In genomic region chr10:79070091-79070610, GRCh38 we compare ENCODE assay signal across 8 cellular contexts. TPM values are rescaled to one million over a fixed set of nuclear protein-coding genes. Genes with fewer than 3 reads are reported as not detected.
A peak's percentile ranks its signal among the peaks of the same experiment; 100 is the strongest.
DNase-seq lines count a peak whose midpoint lies in the region; ATAC-seq and TF ChIP-seq lines count a peak whose summit lies in the region.

No MANE protein-coding gene starts in this region.

- peaks cover 20% of the 10 kb centered on the region for H3K27me3 Mint-ChIP-seq in activated CD8-positive, alpha-beta memory T cell treated with anti-CD3 and anti-CD28 coated beads, Interleukin-2, amount 10 ng/mL, durations not matched to agents 7 days and 5 days
- H3K27me3 Mint-ChIP-seq in activated naive CD8-positive, alpha-beta T cell treated with anti-CD3 and anti-CD28 coated beads for 36 hours = no peaks in the 10 kb centered on the region
- H3K27me3 Mint-ChIP-seq in progenitor cell of endocrine pancreas = no peaks in the 10 kb centered on the region

- DNase-seq in activated CD8-positive, alpha-beta memory T cell treated with anti-CD3 and anti-CD28 coated beads, Interleukin-2, amount 10 ng/mL, durations not matched to agents 7 days and 5 days = no peak
- no peak for DNase-seq in activated CD8-positive, alpha-beta memory T cell treated with anti-CD3 and anti-CD28 coated beads, Interleukin-2, amount 50 U/mL, for 4 hours
- no peak for DNase-seq in activated naive CD8-positive, alpha-beta T cell treated with anti-CD3 and anti-CD28 coated beads for 36 hours
- DNase-seq in left cardiac atrium (peak; percentile 64), progenitor cell of endocrine pancreas (ENCODE audit: low spot score, unreplicated experiment) (peak; percentile 23)
- DNase-seq in stimulated activated naive CD4-positive, alpha-beta T cell (lab: John Stamatoyannopoulos, UW) = no peak

- TF ChIP-seq CTCF in progenitor cell of endocrine pancreas (IDR thresholded peaks at IDR 0.05; ENCODE audit: unreplicated experiment) = no peak

- intact Hi-C loops in left cardiac atrium (cut with DNase I) = loop anchor here (5.0 to 10.0 kb wide), 3 partner anchors 75 to 117 kb away; no protein-coding TSS in a partner anchor

- no peak for ATAC-seq in activated CD8-positive, alpha-beta memory T cell treated with anti-CD3 and anti-CD28 coated beads, Interleukin-2, amount 10 ng/mL, durations not matched to agents 7 days and 5 days
- ATAC-seq in left cardiac atrium = peak; percentile 2 to 6
- ATAC-seq in GM18867 (IDR thresholded peaks at IDR 0.05; ENCODE audit: unreplicated experiment) = no peak
- no peak for ATAC-seq in GM19324 (IDR thresholded peaks at IDR 0.05; ENCODE audit: low FRiP score, unreplicated experiment)

- H3K4me1 Mint-ChIP-seq in activated CD8-positive, alpha-beta memory T cell treated with anti-CD3 and anti-CD28 coated beads, Interleukin-2, amount 10 ng/mL, durations not matched to agents 7 days and 5 days = peaks cover 14% of the 10 kb centered on the region
- peaks cover 28% of the 10 kb centered on the region for H3K4me1 Mint-ChIP-seq in activated naive CD8-positive, alpha-beta T cell treated with anti-CD3 and anti-CD28 coated beads for 36 hours
- H3K4me1 Mint-ChIP-seq in progenitor cell of endocrine pancreas (ENCODE audit: low read depth) = peaks cover 44% of the 10 kb centered on the region

- no peak overlapping the region for H3K27ac Mint-ChIP-seq in activated CD8-positive, alpha-beta memory T cell treated with anti-CD3 and anti-CD28 coated beads, Interleukin-2, amount 10 ng/mL, durations not matched to agents 7 days and 5 days
- peak overlapping the region; percentile 70 for H3K27ac Mint-ChIP-seq in activated naive CD8-positive, alpha-beta T cell treated with anti-CD3 and anti-CD28 coated beads for 36 hours
- peak overlapping the region; percentile 97 for H3K27ac Mint-ChIP-seq in progenitor cell of endocrine pancreas

- peak overlapping the region; percentile 91 for H3K4me3 Mint-ChIP-seq in activated CD8-positive, alpha-beta memory T cell treated with anti-CD3 and anti-CD28 coated beads, Interleukin-2, amount 10 ng/mL, durations not matched to agents 7 days and 5 days
- peak overlapping the region; percentile 85 for H3K4me3 Mint-ChIP-seq in activated naive CD8-positive, alpha-beta T cell treated with anti-CD3 and anti-CD28 coated beads for 36 hours
- H3K4me3 Mint-ChIP-seq in progenitor cell of endocrine pancreas (ENCODE audit: low read depth) = peak overlapping the region; percentile 98

- H3K9me3 Mint-ChIP-seq in activated CD8-positive, alpha-beta memory T cell treated with anti-CD3 and anti-CD28 coated beads, Interleukin-2, amount 10 ng/mL, durations not matched to agents 7 days and 5 days (ENCODE audit: low read depth) = no peaks in the 10 kb centered on the region
- no peaks in the 10 kb centered on the region for H3K9me3 Mint-ChIP-seq in activated naive CD8-positive, alpha-beta T cell treated with anti-CD3 and anti-CD28 coated beads for 36 hours
- H3K9me3 Mint-ChIP-seq in progenitor cell of endocrine pancreas (ENCODE audit: low read depth) = no peaks in the 10 kb centered on the region

- no peaks in the 10 kb centered on the region for H3K36me3 Mint-ChIP-seq in activated CD8-positive, alpha-beta memory T cell treated with anti-CD3 and anti-CD28 coated beads, Interleukin-2, amount 10 ng/mL, durations not matched to agents 7 days and 5 days
- H3K36me3 Mint-ChIP-seq in activated naive CD8-positive, alpha-beta T cell treated with anti-CD3 and anti-CD28 coated beads for 36 hours = no peaks in the 10 kb centered on the region
- no peaks in the 10 kb centered on the region for H3K36me3 Mint-ChIP-seq in progenitor cell of endocrine pancreas (ENCODE audit: insufficient read depth)

- CTCF ChIA-PET in activated CD8-positive, alpha-beta memory T cell treated with anti-CD3 and anti-CD28 coated beads, Interleukin-2, amount 10 ng/mL, durations not matched to agents 7 days and 5 days (lab: Charles Lee) = interaction anchor here (5.2 kb wide), 1 partner anchor 125 kb away, joined by 27 read pairs; no protein-coding TSS in a partner anchor

RNA-seq across cellular contexts. Expression of gene ZMIZ1, which starts 1.4 kb away (rescaled TPM):
- total RNA-seq in activated CD8-positive, alpha-beta memory T cell treated with anti-CD3 and anti-CD28 coated beads, Interleukin-2, amount 10 ng/mL, durations not matched to agents 7 days and 5 days = 10 to 100 TPM; 52.7 to 71.5 TPM
- total RNA-seq in activated naive CD8-positive, alpha-beta T cell treated with anti-CD3 and anti-CD28 coated beads for 36 hours = 10 to 100 TPM; 27.3 to 28.2 TPM
- total RNA-seq in left cardiac atrium (10 to 100 TPM; 51.4 to 58.0 TPM), progenitor cell of endocrine pancreas (81.6 and 85.2 TPM in 2 replicates)

Comparison
In these comparisons a context has a peak if more than half of its experiments do, and no peak if none do; other contexts are left out.
1. ATAC-seq: peak in left cardiac atrium (2 of 2); none in activated CD8-positive, alpha-beta memory T cell treated with anti-CD3 and anti-CD28 coated beads, Interleukin-2, amount 10 ng/mL, durations not matched to agents 7 days and 5 days (single experiment), GM18867 (single experiment) and GM19324 (single experiment).
2. DNase-seq: peak in left cardiac atrium (single experiment) and progenitor cell of endocrine pancreas (single experiment); none in activated CD8-positive, alpha-beta memory T cell treated with anti-CD3 and anti-CD28 coated beads, Interleukin-2, amount 10 ng/mL, durations not matched to agents 7 days and 5 days (single experiment), activated CD8-positive, alpha-beta memory T cell treated with anti-CD3 and anti-CD28 coated beads, Interleukin-2, amount 50 U/mL, for 4 hours (single experiment), activated naive CD8-positive, alpha-beta T cell treated with anti-CD3 and anti-CD28 coated beads for 36 hours (single experiment) and stimulated activated naive CD4-positive, alpha-beta T cell (0 of 6).
3. Peak in every context shown above with its lines, with median percentiles within 50 percentile points of each other: H3K4me3 Mint-ChIP-seq.